Comparison of ENCODE assay signal across 27 cellular contexts in genomic region chr1:87612966-87613365, GRCh38.
"Had no signal": no experiment of that assay in that cellular context is flagged by ENCODE, and none has a peak within 500 bp of the region (broad histone marks: within the 10 kb centered on the region; RNA-seq: fewer than 3 reads in every experiment).

No MANE protein-coding gene starts in this region.

- H3K36me3 ChIP-seq: cardiac muscle cell, colonic mucosa, gastrocnemius medialis, neutrophil, upper lobe of right lung had no signal

- H3K4me3 Mint-ChIP-seq: activated CD4-positive, alpha-beta T cell treated with anti-CD3 and anti-CD28 coated beads for 36 hours; activated naive CD8-positive, alpha-beta T cell; brain; naive B cell; nephron progenitor cell; stimulated activated effector memory CD8-positive, alpha-beta T cell treated with anti-CD3 and anti-CD28 coated beads, Interleukin-12 subunit alpha, Interleukin-12 subunit beta, amount 100 ng/mL, for 72 hours; stimulated activated naive CD8-positive, alpha-beta T cell treated with anti-CD3 and anti-CD28 coated beads, Interleukin-15, Interleukin-2, amounts not matched to agents 100 ng/mL and 50 ng/mL, for 24 hours had no signal

- ATAC-seq: activated CD4-positive, alpha-beta T cell treated with anti-CD3 and anti-CD28 coated beads for 36 hours; gastrocnemius medialis; sciatic nerve; stimulated activated effector memory CD8-positive, alpha-beta T cell treated with anti-CD3 and anti-CD28 coated beads, Interleukin-12 subunit alpha, Interleukin-12 subunit beta, amount 100 ng/mL, for 72 hours; upper lobe of right lung had no signal

- H3K4me1 Mint-ChIP-seq: activated CD4-positive, alpha-beta T cell treated with anti-CD3 and anti-CD28 coated beads for 36 hours; naive B cell; stimulated activated effector memory CD8-positive, alpha-beta T cell treated with anti-CD3 and anti-CD28 coated beads, Interleukin-12 subunit alpha, Interleukin-12 subunit beta, amount 100 ng/mL, for 72 hours had no signal

- H3K27ac Mint-ChIP-seq: activated CD4-positive, alpha-beta T cell treated with anti-CD3 and anti-CD28 coated beads for 36 hours; activated naive CD8-positive, alpha-beta T cell; brain; naive B cell; nephron progenitor cell; stimulated activated effector memory CD8-positive, alpha-beta T cell treated with anti-CD3 and anti-CD28 coated beads, Interleukin-12 subunit alpha, Interleukin-12 subunit beta, amount 100 ng/mL, for 72 hours; stimulated activated naive CD8-positive, alpha-beta T cell treated with anti-CD3 and anti-CD28 coated beads, Interleukin-15, Interleukin-2, amounts not matched to agents 100 ng/mL and 50 ng/mL, for 24 hours had no signal

- DNase-seq: activated CD4-positive, alpha-beta T cell treated with anti-CD3 and anti-CD28 coated beads for 36 hours; activated CD4-positive, CD25-positive, alpha-beta regulatory T cell; activated effector memory CD4-positive, alpha-beta T cell treated with Interleukin-2 at 50 U/mL for 16 hours; activated naive CD4-positive, alpha-beta T cell treated with Interleukin-2 at 50 U/mL for 16 hours; aorta; cerebellar nuclear complex; colonic mucosa; dorsolateral prefrontal cortex; effector memory CD4-positive, alpha-beta T cell; erythroblast; gastrocnemius medialis; glutamatergic neuron; islet precursor cell; mammary epithelial cell; naive B cell; nephron progenitor cell; retina; stimulated activated CD4-positive, alpha-beta T cell treated with anti-CD3 and anti-CD28 coated beads, Interleukin-4, amount 100 ng/mL, for 24 hours; upper lobe of right lung had no signal

- H3K4me1 ChIP-seq: colonic mucosa, gastrocnemius medialis, upper lobe of right lung had no signal

- H3K27ac ChIP-seq: cardiac muscle cell, colonic mucosa, dorsolateral prefrontal cortex, gastrocnemius medialis, neutrophil, skin epidermis, upper lobe of right lung had no signal

- H3K27me3 ChIP-seq: cardiac muscle cell, colonic mucosa, dorsolateral prefrontal cortex, gastrocnemius medialis, neutrophil, upper lobe of right lung had no signal

- H3K4me3 ChIP-seq: cardiac muscle cell, colonic mucosa, dorsolateral prefrontal cortex, gastrocnemius medialis, skin epidermis, upper lobe of right lung had no signal

- H3K9me3 ChIP-seq: colonic mucosa, gastrocnemius medialis, neutrophil, upper lobe of right lung had no signal

- H3K9me3 Mint-ChIP-seq: brain; naive B cell; stimulated activated effector memory CD8-positive, alpha-beta T cell treated with anti-CD3 and anti-CD28 coated beads, Interleukin-12 subunit alpha, Interleukin-12 subunit beta, amount 100 ng/mL, for 72 hours; stimulated activated naive CD8-positive, alpha-beta T cell treated with anti-CD3 and anti-CD28 coated beads, Interleukin-15, Interleukin-2, amounts not matched to agents 100 ng/mL and 50 ng/mL, for 24 hours had no signal

- H3K27me3 Mint-ChIP-seq: naive B cell; stimulated activated naive CD8-positive, alpha-beta T cell treated with anti-CD3 and anti-CD28 coated beads, Interleukin-15, Interleukin-2, amounts not matched to agents 100 ng/mL and 50 ng/mL, for 24 hours had no signal
